ENCODE assay signal across 8 cellular contexts in genomic region chr1:12594966-12595838, GRCh38. TPM values are rescaled to one million over a fixed set of nuclear protein-coding genes. Genes with fewer than 3 reads are reported as not detected.
DNase-seq lines count a peak whose midpoint lies in the region; ATAC-seq and TF ChIP-seq lines count a peak whose summit lies in the region.

No MANE protein-coding gene starts in this region.

- H3K4me3 ChIP-seq in HCT116 (replicated peaks in 1 of 2; ENCODE audit: low read depth in 1 of 2, low read length in 2 of 2) (peak overlapping the region in 1 of 2 experiments; percentile 54; a peak in 1 of 4 replicates), aorta (ENCODE audit: low read length in 2 of 2) (peak overlapping the region in 1 of 2 donors; percentile 25)

- H3K4me1 ChIP-seq in HCT116 (ENCODE audit: control insufficient read depth in 1 of 2, insufficient read depth in 2 of 2, low read length in 2 of 2) = peaks cover 38 to 75% of the 10 kb centered on the region in 2 experiments
- H3K4me1 ChIP-seq in aorta (ENCODE audit: control insufficient read depth in 1 of 2, insufficient read depth in 2 of 2, low read length in 2 of 2) = no peaks in the 10 kb centered on the region

- H3K27ac Mint-ChIP-seq in nephron progenitor cell = peak overlapping the region; percentile 62

- no peaks in the 10 kb centered on the region for H3K9me3 ChIP-seq in HCT116 (ENCODE audit: control insufficient read depth in 1 of 2, insufficient read depth in 1 of 2, low read depth in 1 of 2, low read length in 2 of 2)
- no peaks in the 10 kb centered on the region for H3K9me3 ChIP-seq in aorta (ENCODE audit: control insufficient read depth, low read length)

- H3K27me3 ChIP-seq in HCT116 (ENCODE audit: insufficient read depth, low read length) (no peaks in the 10 kb centered on the region), aorta (ENCODE audit: control insufficient read depth in 1 of 2, insufficient read depth in 2 of 2, low read length in 1 of 2) (no peaks in the 10 kb centered on the region)

- RAD21 ChIA-PET in HCT116 (lab: Charles Lee; ENCODE audit: low non-redundant PET in 1 of 2, low total read pairs in 2 of 2, uncharacterized antibody in 2 of 2, unreplicated experiment in 2 of 2) = interaction anchor here (0.9 to 1.5 kb wide), 3 partner anchors 21 to 24 kb away, joined by 3 to 4 read pairs (median 3); no protein-coding TSS in a partner anchor

- H3K4me1 Mint-ChIP-seq in nephron progenitor cell = peaks cover 80% of the 10 kb centered on the region

- peak overlapping the region; percentile 76 for H3K4me2 ChIP-seq in HCT116 (ENCODE audit: low read length)

- no peak for TF ChIP-seq CTCF in HCT116 (IDR thresholded peaks at IDR 0.05 in 2 of 3, conservative IDR thresholded peaks at IDR 0.05 in 1 of 3; ENCODE audit: borderline replicate concordance in 1 of 3, insufficient read depth in 1 of 3, low read depth in 2 of 3, low read length in 2 of 3)
- TF ChIP-seq CTCF in nephron progenitor cell (IDR thresholded peaks at IDR 0.05) = no peak

- intact Hi-C loops in HCT116 (cut with micrococcal nuclease) (loop anchor here (5.0 kb wide), 1 partner anchor 118 kb away; no protein-coding TSS in a partner anchor), aorta (cut with DNase I) (loop anchor here (2.0 to 10.0 kb wide), 4 partner anchors 24 to 140 kb away; partner anchors contain the start of gene DHRS3 (in 1 of the 2))

- no TSS peak for BruUV-seq in HCT116 (replicated peaks; lab: Mats Ljungman, UMichigan)

- H3K9me3 Mint-ChIP-seq in nephron progenitor cell = no peaks in the 10 kb centered on the region

- H3K36me3 Mint-ChIP-seq in nephron progenitor cell (ENCODE audit: low read depth) = peaks cover 4% of the 10 kb centered on the region

- ATAC-seq in HCT116 (peak; percentile 23), aorta (ENCODE audit: low FRiP score) (peak; percentile 65), HG02885 (IDR thresholded peaks at IDR 0.05; ENCODE audit: poor library complexity, unreplicated experiment) (no peak)

- H3K4me3 Mint-ChIP-seq in nephron progenitor cell = peak overlapping the region; percentile 78

- H2AFZ ChIP-seq in HCT116 (ENCODE audit: low read depth, low read length, poor library complexity, severe bottlenecking) = no peak overlapping the region

- in situ Hi-C loops in ACHN (cut with HindIII; ENCODE audit: low pct_ligation_motif_present, low pct_unique_long_range_greater_than_20kb, low sequenced_read_pairs) = no loop called here

- no peaks in the 10 kb centered on the region for H3K36me3 ChIP-seq in HCT116 (ENCODE audit: control insufficient read depth in 1 of 2, insufficient read depth in 2 of 2, low read length in 2 of 2)
- no peaks in the 10 kb centered on the region for H3K36me3 ChIP-seq in aorta (ENCODE audit: control insufficient read depth in 1 of 2, insufficient read depth in 2 of 2, low read length in 1 of 2)

- 3 to 5% methylated on average over 43 to 48 of the region's 48 CpGs for WGBS in aorta, 2 donors

- H3K27ac ChIP-seq in HCT116 (ENCODE audit: low read depth, low read length) (no peak overlapping the region; the same call in 1 of the 2 replicates), aorta (ENCODE audit: low read depth in 1 of 2, low read length in 2 of 2) (peak overlapping the region; percentile 87 to 97)

- CTCF ChIA-PET in HCT116 (lab: Charles Lee) = interaction anchor here (1.3 to 2.6 kb wide), 2 partner anchors 21 to 24 kb away, joined by 3 to 12 read pairs; no protein-coding TSS in a partner anchor

- POLR2A ChIA-PET in HCT116 (lab: Charles Lee) = interaction anchor here (0.7 to 0.8 kb wide), 2 partner anchors 24 to 117 kb away, joined by 3 to 6 read pairs; no protein-coding TSS in a partner anchor

- peaks cover 61% of the 10 kb centered on the region for H3K79me2 ChIP-seq in HCT116 (ENCODE audit: insufficient read depth, low read length)

- TF ChIP-seq RAD21 in HCT116 (IDR thresholded peaks at IDR 0.05; ENCODE audit: low read depth) = no peak

- H3K9ac ChIP-seq in HCT116 (ENCODE audit: low read length) = peak overlapping the region; percentile 67

- DNase-seq in ACHN = peak; percentile 76
- no peak for DNase-seq in HCT116 (ENCODE audit: low read depth, low spot score)
- peak; percentile 27 for DNase-seq in activated gamma-delta T cell (lab: John Stamatoyannopoulos, UW)
- peak; percentile 47 for DNase-seq in globus pallidus (ENCODE audit: low spot score)
- peak; percentile 86 for DNase-seq in nephron progenitor cell
- peak; percentile 91 for DNase-seq in aorta
- no peak for DNase-seq in foreskin melanocyte

- TF ChIP-seq POLR2A in HCT116 (IDR thresholded peaks at IDR 0.05; ENCODE audit: borderline replicate concordance, extremely low read depth, insufficient read depth, insufficient read length) = no peak

- H3K9me2 ChIP-seq in HCT116 (ENCODE audit: insufficient read depth) = no peaks in the 10 kb centered on the region

- H4K20me1 ChIP-seq in HCT116 (ENCODE audit: insufficient read depth) = no peaks in the 10 kb centered on the region

- peaks cover 20% of the 10 kb centered on the region for H3K27me3 Mint-ChIP-seq in nephron progenitor cell (ENCODE audit: low read depth, poor library complexity)

TF ChIP-seq in HCT116, 20 proteins besides CTCF, POLR2A, EP300 and RAD21:
- no peak for TF ChIP-seq YY1 (IDR thresholded peaks at IDR 0.05; ENCODE audit: extremely low read depth, insufficient replicate concordance, low read depth, low read length)
- TF ChIP-seq ZBTB33 (IDR thresholded peaks at IDR 0.05; ENCODE audit: extremely low read depth, insufficient replicate concordance, low read length) = no peak
- no peak for TF ChIP-seq ELF1 (IDR thresholded peaks at IDR 0.05; ENCODE audit: borderline replicate concordance, low read depth)
- TF ChIP-seq SRF (IDR thresholded peaks at IDR 0.05; ENCODE audit: low read depth) = no peak
- TF ChIP-seq, protein P1, sequence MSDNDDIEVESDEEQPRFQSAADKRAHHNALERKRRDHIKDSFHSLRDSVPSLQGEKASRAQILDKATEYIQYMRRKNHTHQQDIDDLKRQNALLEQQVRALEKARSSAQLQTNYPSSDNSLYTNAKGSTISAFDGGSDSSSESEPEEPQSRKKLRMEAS (IDR thresholded peaks at IDR 0.05) = no peak
- TF ChIP-seq FOSL1 (IDR thresholded peaks at IDR 0.05; ENCODE audit: low read depth) = no peak
- TF ChIP-seq, protein P2, sequence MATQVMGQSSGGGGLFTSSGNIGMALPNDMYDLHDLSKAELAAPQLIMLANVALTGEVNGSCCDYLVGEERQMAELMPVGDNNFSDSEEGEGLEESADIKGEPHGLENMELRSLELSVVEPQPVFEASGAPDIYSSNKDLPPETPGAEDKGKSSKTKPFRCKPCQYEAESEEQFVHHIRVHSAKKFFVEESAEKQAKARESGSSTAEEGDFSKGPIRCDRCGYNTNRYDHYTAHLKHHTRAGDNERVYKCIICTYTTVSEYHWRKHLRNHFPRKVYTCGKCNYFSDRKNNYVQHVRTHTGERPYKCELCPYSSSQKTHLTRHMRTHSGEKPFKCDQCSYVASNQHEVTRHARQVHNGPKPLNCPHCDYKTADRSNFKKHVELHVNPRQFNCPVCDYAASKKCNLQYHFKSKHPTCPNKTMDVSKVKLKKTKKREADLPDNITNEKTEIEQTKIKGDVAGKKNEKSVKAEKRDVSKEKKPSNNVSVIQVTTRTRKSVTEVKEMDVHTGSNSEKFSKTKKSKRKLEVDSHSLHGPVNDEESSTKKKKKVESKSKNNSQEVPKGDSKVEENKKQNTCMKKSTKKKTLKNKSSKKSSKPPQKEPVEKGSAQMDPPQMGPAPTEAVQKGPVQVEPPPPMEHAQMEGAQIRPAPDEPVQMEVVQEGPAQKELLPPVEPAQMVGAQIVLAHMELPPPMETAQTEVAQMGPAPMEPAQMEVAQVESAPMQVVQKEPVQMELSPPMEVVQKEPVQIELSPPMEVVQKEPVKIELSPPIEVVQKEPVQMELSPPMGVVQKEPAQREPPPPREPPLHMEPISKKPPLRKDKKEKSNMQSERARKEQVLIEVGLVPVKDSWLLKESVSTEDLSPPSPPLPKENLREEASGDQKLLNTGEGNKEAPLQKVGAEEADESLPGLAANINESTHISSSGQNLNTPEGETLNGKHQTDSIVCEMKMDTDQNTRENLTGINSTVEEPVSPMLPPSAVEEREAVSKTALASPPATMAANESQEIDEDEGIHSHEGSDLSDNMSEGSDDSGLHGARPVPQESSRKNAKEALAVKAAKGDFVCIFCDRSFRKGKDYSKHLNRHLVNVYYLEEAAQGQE (IDR thresholded peaks at IDR 0.05; ENCODE audit: low read depth) = no peak
- TF ChIP-seq TCF7L2 (IDR thresholded peaks at IDR 0.05; ENCODE audit: borderline replicate concordance, extremely low read depth, insufficient read depth, insufficient read length) = no peak
- no peak for TF ChIP-seq ZFX (IDR thresholded peaks at IDR 0.05)
- no peak for TF ChIP-seq CBX3 (IDR thresholded peaks at IDR 0.05; ENCODE audit: low read depth)
- no peak for TF ChIP-seq EZH2phosphoT487 (IDR thresholded peaks at IDR 0.05; ENCODE audit: borderline replicate concordance)
- TF ChIP-seq EGR1 (IDR thresholded peaks at IDR 0.05; ENCODE audit: low read depth) = no peak
- TF ChIP-seq POLR2AphosphoS5 (IDR thresholded peaks at IDR 0.05; ENCODE audit: low read depth, low read length) = no peak
- no peak for TF ChIP-seq JUND (IDR thresholded peaks at IDR 0.05)

RNA-seq across cellular contexts. Expression of gene DHRS3, which starts 22.8 kb away (rescaled TPM):
- total RNA-seq in HCT116 (2021; ENCODE audit: unreplicated experiment) (87.0 TPM), aorta (100 to 1,000 TPM; 117 to 325 TPM)
- polyA plus RNA-seq in HCT116 (2012) = 91.6 and 92.2 TPM in 2 replicates
- polyA plus RNA-seq in aorta = 10 to 100 TPM; 27.5 to 57.7 TPM

RNA-seq across cellular contexts. Expression of gene AADACL4, which starts 48.7 kb away (rescaled TPM):
- not detected for total RNA-seq in HCT116 (2021; ENCODE audit: unreplicated experiment)
- polyA plus RNA-seq in HCT116 (2012) = not detected in 2 replicates
- not detected for total RNA-seq in aorta
- polyA plus RNA-seq in aorta = not detected

Comparison
In these comparisons a context has a peak if more than half of its experiments do, and no peak if none do; other contexts are left out.
1. DNase-seq: peak in ACHN (single experiment), activated gamma-delta T cell (single experiment), globus pallidus (single experiment), nephron progenitor cell (single experiment) and aorta (2 of 2); none in HCT116 (single experiment) and foreskin melanocyte (single experiment).